1 cellular context compared by ENCODE assay signal in genomic region chr7:103114576-103115008, GRCh38.
TF ChIP-seq lines count a peak whose summit lies in the region.

No MANE protein-coding gene starts in this region.

TF ChIP-seq in H1, 55 proteins besides CTCF, POLR2A, EP300 and RAD21:
- TF ChIP-seq SAP30 (IDR thresholded peaks at IDR 0.05; ENCODE audit: insufficient read depth, insufficient replicate concordance, low read length) (no peak), CHD7 (IDR thresholded peaks at IDR 0.05; ENCODE audit: insufficient replicate concordance, low read length) (no peak)
